In the genomic region with DNA sequence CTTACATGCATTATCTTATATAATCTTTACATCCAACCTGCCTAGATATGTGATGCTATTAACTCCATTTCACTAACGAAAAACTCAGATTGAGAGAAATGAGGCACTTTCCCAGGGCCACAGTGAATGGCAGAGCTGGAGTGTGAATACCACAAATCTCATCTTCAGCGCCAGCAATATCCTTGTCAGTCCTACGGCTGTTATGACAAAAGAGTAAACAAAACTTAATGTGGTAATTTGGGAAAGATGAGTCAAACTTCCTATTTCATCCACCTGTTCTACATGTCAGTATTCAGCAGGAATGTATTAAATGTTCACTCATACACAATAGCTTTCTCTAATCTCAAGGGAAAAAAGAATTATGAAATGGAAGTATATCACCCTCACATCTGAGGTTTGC, we compare ENCODE assay signal across 20 cellular contexts.
DNase-seq lines count a peak whose midpoint lies in the region; ATAC-seq and TF ChIP-seq lines count a peak whose summit lies in the region.
"Had no signal": no experiment of that assay in that cellular context is flagged by ENCODE, and none has a peak within 500 bp of the region (broad histone marks: within the 10 kb centered on the region; RNA-seq: fewer than 3 reads in every experiment).

No MANE protein-coding gene starts in this region.

- H3K27me3 Mint-ChIP-seq in nephron (ENCODE audit: low read depth), result no peaks in the 10 kb centered on the region
- H3K27me3 Mint-ChIP-seq: activated naive CD8-positive, alpha-beta T cell treated with anti-CD3 and anti-CD28 coated beads, Interleukin-2, amount 10 ng/mL, durations not matched to agents 7 days and 5 days had no signal

- no peaks in the 10 kb centered on the region for H3K27me3 ChIP-seq in RWPE2 (ENCODE audit: insufficient read depth, poor library complexity, severe bottlenecking)
- H3K27me3 ChIP-seq: brain microvascular endothelial cell, neutrophil had no signal

- no peak overlapping the region for H3K4me3 Mint-ChIP-seq in nephron
- H3K4me3 Mint-ChIP-seq: activated naive CD8-positive, alpha-beta T cell treated with anti-CD3 and anti-CD28 coated beads, Interleukin-2, amount 10 ng/mL, durations not matched to agents 7 days and 5 days; activated T-helper 1 cell treated with anti-CD3 and anti-CD28 coated beads, Interleukin-12 subunit alpha, Interleukin-12 subunit beta, Interleukin-2, Interleukin-4 antibody, amounts not matched to agents 30 ng/mL and 10 ng/mL and 1 ng/mL, durations not matched to agents 14 hours and 24 hours and 36 hours; dendritic cell treated with granulocyte-macrophage colony-stimulating factor and Interleukin-4, amounts not matched to agents 40 ng/mL and 50 ng/mL, for 4 days; H9 had no signal

- H3K4me1 Mint-ChIP-seq in nephron, result peaks cover 28% of the 10 kb centered on the region
- H3K4me1 Mint-ChIP-seq: activated naive CD8-positive, alpha-beta T cell treated with anti-CD3 and anti-CD28 coated beads, Interleukin-2, amount 10 ng/mL, durations not matched to agents 7 days and 5 days had no signal

- peaks cover 77% of the 10 kb centered on the region for H3K36me3 ChIP-seq in RWPE2 (ENCODE audit: low read depth)
- H3K36me3 ChIP-seq: neutrophil had no signal

- peak; percentile 66 for ATAC-seq in RWPE2 (ENCODE audit: low read depth)
- ATAC-seq: left cardiac atrium, Right ventricle myocardium inferior had no signal

- H3K27ac ChIP-seq in RWPE2 (ENCODE audit: poor library complexity, severe bottlenecking), result no peak overlapping the region
- H3K27ac ChIP-seq: brain microvascular endothelial cell, neutrophil had no signal

- peaks cover 16% of the 10 kb centered on the region for H3K4me1 ChIP-seq in RWPE2 (ENCODE audit: insufficient read depth, poor library complexity, severe bottlenecking)

- TF ChIP-seq CTCF in RWPE2 (IDR thresholded peaks at IDR 0.05; ENCODE audit: poor library complexity, severe bottlenecking) (no peak), fibroblast of mammary gland (conservative IDR thresholded peaks at IDR 0.05; ENCODE audit: control insufficient read depth, insufficient read depth, low read depth, low read length) (no peak), nephron (IDR thresholded peaks at IDR 0.05; ENCODE audit: unreplicated experiment in 3 of 3) (no peak)

- H3K9me3 Mint-ChIP-seq in nephron, result no peaks in the 10 kb centered on the region
- H3K9me3 Mint-ChIP-seq: activated naive CD8-positive, alpha-beta T cell treated with anti-CD3 and anti-CD28 coated beads, Interleukin-2, amount 10 ng/mL, durations not matched to agents 7 days and 5 days; activated T-helper 1 cell treated with anti-CD3 and anti-CD28 coated beads, Interleukin-12 subunit alpha, Interleukin-12 subunit beta, Interleukin-2, Interleukin-4 antibody, amounts not matched to agents 30 ng/mL and 10 ng/mL and 1 ng/mL, durations not matched to agents 14 hours and 24 hours and 36 hours; dendritic cell treated with granulocyte-macrophage colony-stimulating factor and Interleukin-4, amounts not matched to agents 40 ng/mL and 50 ng/mL, for 4 days; H9 had no signal

- peaks cover 60% of the 10 kb centered on the region for H3K36me3 Mint-ChIP-seq in nephron (ENCODE audit: low read depth)
- H3K36me3 Mint-ChIP-seq: activated naive CD8-positive, alpha-beta T cell treated with anti-CD3 and anti-CD28 coated beads, Interleukin-2, amount 10 ng/mL, durations not matched to agents 7 days and 5 days had no signal

- H3K4me3 ChIP-seq in RWPE2 (ENCODE audit: severe bottlenecking), result no peak overlapping the region
- H3K4me3 ChIP-seq in fibroblast of mammary gland (ENCODE audit: control insufficient read depth, low read depth, low read length), result no peak overlapping the region

- H3K27ac Mint-ChIP-seq in nephron, result peak overlapping the region; percentile 27 to 79 (median 41)
- H3K27ac Mint-ChIP-seq: activated naive CD8-positive, alpha-beta T cell treated with anti-CD3 and anti-CD28 coated beads, Interleukin-2, amount 10 ng/mL, durations not matched to agents 7 days and 5 days; activated T-helper 1 cell treated with anti-CD3 and anti-CD28 coated beads, Interleukin-12 subunit alpha, Interleukin-12 subunit beta, Interleukin-2, Interleukin-4 antibody, amounts not matched to agents 30 ng/mL and 10 ng/mL and 1 ng/mL, durations not matched to agents 14 hours and 24 hours and 36 hours; dendritic cell treated with granulocyte-macrophage colony-stimulating factor and Interleukin-4, amounts not matched to agents 40 ng/mL and 50 ng/mL, for 4 days had no signal

- peak; percentile 5 for DNase-seq in COLO668 (lab: John Stamatoyannopoulos, UW; ENCODE audit: unreplicated experiment)
- no peak for DNase-seq in RWPE2 (ENCODE audit: low spot score)
- peak; percentile 24 for DNase-seq in fibroblast of mammary gland (ENCODE audit: low read depth)
- no peak for DNase-seq in SKM-1 (lab: John Stamatoyannopoulos, UW; ENCODE audit: unreplicated experiment)
- no peak for DNase-seq in globus pallidus (ENCODE audit: low spot score)
- no peak for DNase-seq in NCI-H2196 (lab: John Stamatoyannopoulos, UW; ENCODE audit: unreplicated experiment)
- DNase-seq in NCI-H345 (lab: John Stamatoyannopoulos, UW), result no peak
- DNase-seq: activated CD4-positive, alpha-beta T cell treated with anti-CD3 and anti-CD28 coated beads for 48 hours; activated naive CD8-positive, alpha-beta T cell treated with anti-CD3 and anti-CD28 coated beads, Interleukin-2, amount 10 ng/mL, durations not matched to agents 7 days and 5 days; brain microvascular endothelial cell; C1 segment of cervical spinal cord; H9; left cardiac atrium; NCI-H526 treated with DMSO at 0.1 percent for 48 hours; SW 1271 had no signal

- H3K9me3 ChIP-seq in RWPE2 (ENCODE audit: severe bottlenecking), result no peaks in the 10 kb centered on the region
- H3K9me3 ChIP-seq: neutrophil had no signal

Comparison
In these comparisons a context has a peak if more than half of its experiments do, and no peak if none do; other contexts are left out.
1. DNase-seq: peak in COLO668 (single experiment) and fibroblast of mammary gland (single experiment); none in RWPE2 (single experiment), SKM-1 (single experiment), globus pallidus (single experiment), NCI-H2196 (single experiment) and NCI-H345 (single experiment).